26 cellular contexts compared by ENCODE assay signal in the genomic region with DNA sequence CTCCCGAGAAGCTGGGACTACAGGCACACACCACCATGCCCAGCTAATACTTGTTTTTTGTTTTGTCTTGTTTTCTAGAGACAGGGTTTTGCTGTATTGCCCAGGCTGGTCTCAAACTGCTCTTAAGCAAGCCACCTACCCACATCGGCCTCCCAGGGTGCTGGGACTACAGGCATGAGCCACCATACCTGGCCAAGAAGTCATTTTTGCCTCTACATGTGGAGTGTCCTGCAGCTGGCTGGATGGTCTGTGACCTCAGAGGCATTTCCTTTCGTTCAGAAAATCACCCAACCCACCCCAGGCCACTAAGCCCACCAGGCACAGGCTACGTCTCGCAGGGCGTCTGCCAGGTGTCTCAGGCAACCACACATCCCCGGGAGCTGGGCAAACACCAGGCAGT. TPM values are rescaled to one million over a fixed set of nuclear protein-coding genes. Genes with fewer than 3 reads are reported as not detected.
"Had no signal": no experiment of that assay in that cellular context is flagged by ENCODE, and none has a peak within 500 bp of the region (broad histone marks: within the 10 kb centered on the region; RNA-seq: fewer than 3 reads in every experiment).

No MANE protein-coding gene starts in this region.

- H3K4me3 ChIP-seq: SJCRH30 had no signal

- DNase-seq: activated CD4-positive, alpha-beta T cell treated with anti-CD3 and anti-CD28 coated beads for 4 hours; activated CD8-positive, alpha-beta memory T cell treated with anti-CD3 and anti-CD28 coated beads, Interleukin-2, amount 10 ng/mL, durations not matched to agents 7 days and 5 days; activated CD8-positive, alpha-beta T cell treated with anti-CD3 and anti-CD28 coated beads for 36 hours; activated gamma-delta T cell; activated naive CD4-positive, alpha-beta T cell treated with anti-CD3 and anti-CD28 coated beads for 36 hours; activated T-cell treated with anti-CD3 and anti-CD28 coated beads, Interleukin-2, amount 50 U/mL, for 24 hours; amygdala; Kasumi-1; NCI-H1105 treated with DMSO at 0.1 percent for 48 hours; NCI-H1436 treated with DMSO at 0.1 percent for 48 hours; NCI-H187 treated with DMSO at 0.1 percent for 48 hours; NCI-H2081 treated with DMSO at 0.1 percent for 48 hours; NCI-H446; NCI-H524 treated with DMSO at 0.1 percent for 48 hours; NCI-H748 treated with DMSO at 0.1 percent for 48 hours; Right ventricle myocardium superior; RPMI8226; SJCRH30 had no signal

- H3K9me3 Mint-ChIP-seq: activated CD8-positive, alpha-beta T cell treated with anti-CD3 and anti-CD28 coated beads for 36 hours; activated naive CD4-positive, alpha-beta T cell treated with anti-CD3 and anti-CD28 coated beads for 36 hours; activated T-cell treated with anti-CD3 and anti-CD28 coated beads, Interleukin-2, amount 50 U/mL, for 24 hours; activated T-helper 1 cell treated with anti-CD3 and anti-CD28 coated beads, Interleukin-12 subunit alpha, Interleukin-12 subunit beta, Interleukin-2, Interleukin-4 antibody, amounts not matched to agents 30 ng/mL and 10 ng/mL and 1 ng/mL, durations not matched to agents 14 hours and 24 hours and 36 hours; central memory CD8-positive, alpha-beta T cell; T-helper 1 cell treated with Interleukin-12 subunit alpha and Interleukin-12 subunit beta and Interleukin-4 antibody, amounts not matched to agents 30 μg/mL and 1 μg/mL, for 36 hours had no signal

- H3K27ac Mint-ChIP-seq: activated CD8-positive, alpha-beta memory T cell treated with anti-CD3 and anti-CD28 coated beads, Interleukin-2, amount 10 ng/mL, durations not matched to agents 7 days and 5 days; activated CD8-positive, alpha-beta T cell treated with anti-CD3 and anti-CD28 coated beads for 36 hours; activated naive CD4-positive, alpha-beta T cell treated with anti-CD3 and anti-CD28 coated beads for 36 hours; activated naive CD8-positive, alpha-beta T cell; activated T-cell treated with anti-CD3 and anti-CD28 coated beads, Interleukin-2, amount 50 U/mL, for 24 hours; activated T-helper 1 cell treated with anti-CD3 and anti-CD28 coated beads, Interleukin-12 subunit alpha, Interleukin-12 subunit beta, Interleukin-2, Interleukin-4 antibody, amounts not matched to agents 30 ng/mL and 10 ng/mL and 1 ng/mL, durations not matched to agents 14 hours and 24 hours and 36 hours; brain; T-helper 1 cell treated with Interleukin-12 subunit alpha and Interleukin-12 subunit beta and Interleukin-4 antibody, amounts not matched to agents 30 μg/mL and 1 μg/mL, for 36 hours had no signal

- H3K9me3 ChIP-seq: SJCRH30 had no signal

- H3K4me3 Mint-ChIP-seq: activated CD8-positive, alpha-beta memory T cell treated with anti-CD3 and anti-CD28 coated beads, Interleukin-2, amount 10 ng/mL, durations not matched to agents 7 days and 5 days; activated CD8-positive, alpha-beta T cell treated with anti-CD3 and anti-CD28 coated beads for 36 hours; activated naive CD4-positive, alpha-beta T cell treated with anti-CD3 and anti-CD28 coated beads for 36 hours; activated naive CD8-positive, alpha-beta T cell; activated T-cell treated with anti-CD3 and anti-CD28 coated beads, Interleukin-2, amount 50 U/mL, for 24 hours; activated T-helper 1 cell treated with anti-CD3 and anti-CD28 coated beads, Interleukin-12 subunit alpha, Interleukin-12 subunit beta, Interleukin-2, Interleukin-4 antibody, amounts not matched to agents 30 ng/mL and 10 ng/mL and 1 ng/mL, durations not matched to agents 14 hours and 24 hours and 36 hours; brain; central memory CD8-positive, alpha-beta T cell; T-helper 1 cell treated with Interleukin-12 subunit alpha and Interleukin-12 subunit beta and Interleukin-4 antibody, amounts not matched to agents 30 μg/mL and 1 μg/mL, for 36 hours had no signal

- H3K4me1 ChIP-seq: SJCRH30 had no signal

- H3K27ac ChIP-seq: SJCRH30 had no signal

- ATAC-seq: activated CD4-positive, CD25-positive, alpha-beta regulatory T cell treated with anti-CD3 and anti-CD28 coated beads, Interleukin-2, amount 50 U/mL, for 24 hours; activated CD8-positive, alpha-beta memory T cell treated with anti-CD3 and anti-CD28 coated beads, Interleukin-2, amount 10 ng/mL, durations not matched to agents 7 days and 5 days; activated CD8-positive, alpha-beta T cell treated with anti-CD3 and anti-CD28 coated beads for 36 hours; Panc1 had no signal

- H3K4me1 Mint-ChIP-seq: activated CD8-positive, alpha-beta memory T cell treated with anti-CD3 and anti-CD28 coated beads, Interleukin-2, amount 10 ng/mL, durations not matched to agents 7 days and 5 days; central memory CD8-positive, alpha-beta T cell had no signal

- H3K36me3 ChIP-seq: SJCRH30 had no signal

- H3K36me3 Mint-ChIP-seq: activated CD8-positive, alpha-beta memory T cell treated with anti-CD3 and anti-CD28 coated beads, Interleukin-2, amount 10 ng/mL, durations not matched to agents 7 days and 5 days; activated naive CD8-positive, alpha-beta T cell; brain had no signal

- H3K27me3 ChIP-seq: SJCRH30 had no signal

RNA-seq across cellular contexts. Expression of a gene that starts 12.8 kb away (rescaled TPM):
- total RNA-seq: activated CD8-positive, alpha-beta memory T cell treated with anti-CD3 and anti-CD28 coated beads, Interleukin-2, amount 10 ng/mL, durations not matched to agents 7 days and 5 days; activated CD8-positive, alpha-beta T cell treated with anti-CD3 and anti-CD28 coated beads for 36 hours; activated naive CD4-positive, alpha-beta T cell treated with anti-CD3 and anti-CD28 coated beads for 36 hours; activated T-helper 1 cell treated with anti-CD3 and anti-CD28 coated beads, Interleukin-12 subunit alpha, Interleukin-12 subunit beta, Interleukin-2, Interleukin-4 antibody, amounts not matched to agents 30 ng/mL and 10 ng/mL and 1 ng/mL, durations not matched to agents 14 hours and 24 hours and 36 hours; OCI-LY7 had no signal
